ENCODE assay signal across 9 cellular contexts in genomic region chr22:23773247-23774113, GRCh38. TPM values are rescaled to one million over a fixed set of nuclear protein-coding genes. Genes with fewer than 3 reads are reported as not detected.
A peak's percentile ranks its signal among the peaks of the same experiment; 100 is the strongest.
DNase-seq lines count a peak whose midpoint lies in the region; ATAC-seq and TF ChIP-seq lines count a peak whose summit lies in the region.
"Had no signal": no experiment of that assay in that cellular context is flagged by ENCODE, and none has a peak within 500 bp of the region (broad histone marks: within the 10 kb centered on the region; RNA-seq: fewer than 3 reads in every experiment).

No MANE protein-coding gene starts in this region.

- TF ChIP-seq CTCF in HFFc6 (IDR thresholded peaks at IDR 0.05) (no peak), left ventricle myocardium inferior (IDR thresholded peaks at IDR 0.05; ENCODE audit: borderline replicate concordance) (no peak), GM20000 (IDR thresholded peaks at IDR 0.05; ENCODE audit: extremely low read depth, missing control alignments) (no peak)

- intact Hi-C loops in left ventricle myocardium inferior (cut with micrococcal nuclease), result loop anchor here (5.0 kb wide), 1 partner anchor 74 kb away; no protein-coding TSS in a partner anchor
- intact Hi-C loops in posterior vena cava (cut with DNase I), result no loop called here

- H3K4me3 ChIP-seq in left ventricle myocardium inferior (peak overlapping the region; percentile 70), skeletal muscle tissue (ENCODE audit: low read length in 3 of 3) (peak overlapping the region; percentile 23 to 71 (median 61))

- H3K36me3 Mint-ChIP-seq in HFFc6 (ENCODE audit: low read depth), result no peaks in the 10 kb centered on the region
- H3K36me3 Mint-ChIP-seq in T-helper 17 cell (ENCODE audit: low read depth), result peaks cover 2% of the 10 kb centered on the region

- no peak for ATAC-seq in T-helper 17 cell

- H3K4me1 ChIP-seq in left ventricle myocardium inferior (peaks cover 79% of the 10 kb centered on the region), skeletal muscle tissue (ENCODE audit: control insufficient read depth in 3 of 3, insufficient read depth in 3 of 3, low read length in 3 of 3) (peaks cover 16 to 38% (median 27%) of the 10 kb centered on the region in 3 donors)

- H3K27me3 Mint-ChIP-seq in HFFc6 (ENCODE audit: insufficient read depth) (peaks cover 3% of the 10 kb centered on the region; the same call in 1 of the 2 replicates), T-helper 17 cell (no peaks in the 10 kb centered on the region)

- H3K4me1 Mint-ChIP-seq in HFFc6 (ENCODE audit: low read depth), result peaks cover 19% of the 10 kb centered on the region
- peaks cover 9% of the 10 kb centered on the region for H3K4me1 Mint-ChIP-seq in T-helper 17 cell

- no peaks in the 10 kb centered on the region for H3K9me3 Mint-ChIP-seq in HFFc6

- H3K9ac ChIP-seq in skeletal muscle tissue (ENCODE audit: low read depth in 1 of 3, low read length in 3 of 3), result peak overlapping the region in 2 of 3 donors; percentile 38 to 71

- no peaks in the 10 kb centered on the region for H3K9me3 ChIP-seq in T-helper 17 cell (ENCODE audit: control insufficient read depth, low read length, poor library complexity, severe bottlenecking)
- no peaks in the 10 kb centered on the region for H3K9me3 ChIP-seq in left ventricle myocardium inferior (replicated peaks)
- no peaks in the 10 kb centered on the region for H3K9me3 ChIP-seq in skeletal muscle tissue (ENCODE audit: control insufficient read depth in 3 of 3, low read length in 3 of 3)

- H3K27me3 ChIP-seq in left ventricle myocardium inferior (ENCODE audit: low read depth) (no peaks in the 10 kb centered on the region), skeletal muscle tissue (ENCODE audit: control insufficient read depth in 3 of 3, insufficient read depth in 3 of 3, low read length in 3 of 3) (peaks cover 0 to 3% (median 2%) of the 10 kb centered on the region in 3 donors)

- H3K4me3 Mint-ChIP-seq in HFFc6 (peak overlapping the region; percentile 79), T-helper 17 cell (peak overlapping the region; percentile 86)

- H3K27ac Mint-ChIP-seq in HFFc6 (no peak overlapping the region), T-helper 17 cell (peak overlapping the region; percentile 63)

- DNase-seq in HFFc6 (no peak), T-helper 17 cell (no peak), left ventricle myocardium inferior (peak; percentile 61), RPMI8226 (no peak), GM20000 (ENCODE audit: low spot score) (no peak), NCI-H187 treated with DMSO at 0.1 percent for 48 hours (lab: John Stamatoyannopoulos, UW) (no peak), posterior vena cava (ENCODE audit: low spot score) (no peak)

- H3K27ac ChIP-seq in left ventricle myocardium inferior (replicated peaks) (peak overlapping the region; percentile 83), skeletal muscle tissue (ENCODE audit: low read depth, low read length) (no peak overlapping the region)

- no peaks in the 10 kb centered on the region for H3K36me3 ChIP-seq in left ventricle myocardium inferior
- H3K36me3 ChIP-seq in skeletal muscle tissue (ENCODE audit: control insufficient read depth in 3 of 3, insufficient read depth in 3 of 3, low read length in 3 of 3), result no peaks in the 10 kb centered on the region

RNA-seq across cellular contexts. Expression of gene MMP11, which starts 0.8 kb away (rescaled TPM):
- 1 to 10 TPM; 1.7 to 3.6 (median 2.7) TPM for total RNA-seq in HFFc6 (2021; fragmentation: NEBNext Ultra II Directional; extraction: Animal tissue kit (Norgen Biotek cat#: 25700))
- total RNA-seq in T-helper 17 cell, result 1 to 10 TPM in 1 of 2 donors, under 1 TPM in 1; 0.76 to 1.2 TPM
- total RNA-seq in left ventricle myocardium inferior, result 16.9 TPM
- total RNA-seq in skeletal muscle tissue, result 6.3 TPM
- 1 to 10 TPM; 2.8 to 5.8 TPM for total RNA-seq in posterior vena cava

RNA-seq across cellular contexts. Expression of gene CHCHD10, which starts 5.7 kb away (rescaled TPM):
- total RNA-seq in HFFc6 (2021; fragmentation: NEBNext Ultra II Directional; extraction: Animal tissue kit (Norgen Biotek cat#: 25700)), result 100 to 1,000 TPM in 4 of 6 experiments, 10 to 100 TPM in 2; 89.3 to 117 (median 106) TPM
- 10 to 100 TPM; 31.6 to 44.0 TPM for total RNA-seq in T-helper 17 cell
- 1,446 TPM for total RNA-seq in left ventricle myocardium inferior
- 3.7 TPM for total RNA-seq in skeletal muscle tissue
- 10 to 100 TPM; 59.0 to 68.7 TPM for total RNA-seq in posterior vena cava

RNA-seq across cellular contexts. Expression of gene C22orf15, which starts 10.7 kb away (rescaled TPM):
- 1 to 10 TPM in 3 of 6 experiments, under 1 TPM in 3; 0.48 to 4.0 (median 1.1) TPM for total RNA-seq in HFFc6 (2021; fragmentation: NEBNext Ultra II Directional; extraction: Animal tissue kit (Norgen Biotek cat#: 25700))
- under 1 TPM; 0.30 to 0.81 TPM for total RNA-seq in T-helper 17 cell
- total RNA-seq in left ventricle myocardium inferior, result not detected
- total RNA-seq in skeletal muscle tissue, result not detected
- not detected for total RNA-seq in posterior vena cava

RNA-seq across cellular contexts. Expression of gene SMARCB1, which starts 13.3 kb away (rescaled TPM):
- total RNA-seq in HFFc6 (2021; fragmentation: NEBNext Ultra II Directional; extraction: Animal tissue kit (Norgen Biotek cat#: 25700)), result 100 to 1,000 TPM in 1 of 6 experiments, 10 to 100 TPM in 5; 91.5 to 101 (median 97.3) TPM
- total RNA-seq in T-helper 17 cell (10 to 100 TPM; 45.0 to 53.6 TPM), left ventricle myocardium inferior (52.0 TPM), skeletal muscle tissue (13.6 TPM), posterior vena cava (10 to 100 TPM; 42.6 to 45.8 TPM)

RNA-seq across cellular contexts. Expression of gene VPREB3, which starts 19.3 kb away (rescaled TPM):
- total RNA-seq in HFFc6 (2021; fragmentation: NEBNext Ultra II Directional; extraction: Animal tissue kit (Norgen Biotek cat#: 25700)), result under 1 TPM in 2 of 6 experiments, not detected in 4; 0.33 to 0.57 TPM
- total RNA-seq in T-helper 17 cell (1 to 10 TPM in 1 of 2 donors, not detected in 1; 4.4 TPM), left ventricle myocardium inferior (0.69 TPM), skeletal muscle tissue (not detected), posterior vena cava (under 1 TPM in 1 of 2 donors, not detected in 1; 0.43 TPM)
- total RNA-seq: dermis microvascular lymphatic vessel endothelial cell had no signal

Comparison
In these comparisons a context has a peak if more than half of its experiments do, and no peak if none do; other contexts are left out.
1. RNA of gene CHCHD10, which starts 5.7 kb away (total RNA-seq): 1,446 TPM in left ventricle myocardium inferior (single experiment); 89.3 to 117 TPM in HFFc6, 59.0 to 68.7 TPM in posterior vena cava, 31.6 to 44.0 TPM in T-helper 17 cell and 3.7 TPM in skeletal muscle tissue (single experiment); every median in the first group is over 10 times any median in the second.